In genomic region chr4:138868562-138868961, GRCh38 we compare ENCODE assay signal across 1 cellular context.
TF ChIP-seq lines count a peak whose summit lies in the region.

No MANE protein-coding gene starts in this region.

TF ChIP-seq in H1, 55 proteins besides CTCF, POLR2A, EP300 and RAD21 (continued from another document):
- TF ChIP-seq JUND (IDR thresholded peaks at IDR 0.05; ENCODE audit: low read length) = no peak
- no peak for TF ChIP-seq ASH2L (IDR thresholded peaks at IDR 0.05; ENCODE audit: low read length)
- no peak for TF ChIP-seq CREB1 (IDR thresholded peaks at IDR 0.05)
- no peak for TF ChIP-seq YY1 (IDR thresholded peaks at IDR 0.05; ENCODE audit: low read depth, low read length)
